Comparison of ENCODE assay signal across 10 cellular contexts in genomic region chr3:120052225-120052624, GRCh38. TPM values are rescaled to one million over a fixed set of nuclear protein-coding genes. Genes with fewer than 3 reads are reported as not detected.
A peak's percentile ranks its signal among the peaks of the same experiment; 100 is the strongest.
DNase-seq lines count a peak whose midpoint lies in the region; ATAC-seq lines count a peak whose summit lies in the region.
"Had no signal": no experiment of that assay in that cellular context is flagged by ENCODE, and none has a peak within 500 bp of the region (broad histone marks: within the 10 kb centered on the region; RNA-seq: fewer than 3 reads in every experiment).

No MANE protein-coding gene starts in this region.

- no peak overlapping the region for H3K4me3 ChIP-seq in CD8-positive, alpha-beta memory T cell (ENCODE audit: low read length)
- no peak overlapping the region for H3K4me3 ChIP-seq in H7 (ENCODE audit: insufficient read depth, low read depth, low read length)
- H3K4me3 ChIP-seq: dorsolateral prefrontal cortex, GM23248 had no signal

- no peaks in the 10 kb centered on the region for H3K27me3 ChIP-seq in CD8-positive, alpha-beta memory T cell (ENCODE audit: insufficient read depth, low read length, poor library complexity, severe bottlenecking)
- H3K27me3 ChIP-seq in H7 (ENCODE audit: control insufficient read depth, insufficient read depth, low read length), result no peaks in the 10 kb centered on the region
- H3K27me3 ChIP-seq: dorsolateral prefrontal cortex had no signal

- CTCF ChIA-PET in CD8-positive, alpha-beta memory T cell (lab: Charles Lee), result no interaction called here
- CTCF ChIA-PET in activated CD8-positive, alpha-beta T cell treated with anti-CD3 and anti-CD28 coated beads, Interleukin-2, amount 10 ng/mL, durations not matched to agents 7 days and 5 days (lab: Charles Lee), result interaction anchor here (1.0 to 2.0 kb wide), 3 partner anchors 10 to 39 kb away, joined by 3 to 6 read pairs (median 4); no protein-coding TSS in a partner anchor

- H3K9me3 Mint-ChIP-seq in CD8-positive, alpha-beta memory T cell, result peaks cover 0 to 1% (median 0%) of the 10 kb centered on the region in 5 donors
- H3K9me3 Mint-ChIP-seq in activated CD8-positive, alpha-beta T cell treated with anti-CD3 and anti-CD28 coated beads, Interleukin-2, amount 10 ng/mL, durations not matched to agents 7 days and 5 days (ENCODE audit: insufficient read depth), result peaks cover under 1% of the 10 kb centered on the region

- H3K27ac ChIP-seq in CD8-positive, alpha-beta memory T cell (ENCODE audit: low read depth, low read length), result no peak overlapping the region
- H3K27ac ChIP-seq: GM23248 had no signal

- H3K9me3 ChIP-seq in CD8-positive, alpha-beta memory T cell (ENCODE audit: low read length), result no peaks in the 10 kb centered on the region

- peak overlapping the region in 6 of 7 donors; percentile 9 to 78 (median 47) for H3K4me3 Mint-ChIP-seq in CD8-positive, alpha-beta memory T cell
- H3K4me3 Mint-ChIP-seq in activated CD8-positive, alpha-beta T cell treated with anti-CD3 and anti-CD28 coated beads, Interleukin-2, amount 10 ng/mL, durations not matched to agents 7 days and 5 days, result peak overlapping the region; percentile 9

- ATAC-seq in GM19324 (IDR thresholded peaks at IDR 0.05; ENCODE audit: low FRiP score, unreplicated experiment) (peak; percentile 66), HG02885 (IDR thresholded peaks at IDR 0.05; ENCODE audit: poor library complexity, unreplicated experiment) (peak; percentile 86)
- peak; percentile 77 for ATAC-seq in activated CD8-positive, alpha-beta T cell treated with anti-CD3 and anti-CD28 coated beads, Interleukin-2, amount 10 ng/mL, durations not matched to agents 7 days and 5 days

- POLR2A ChIA-PET in CD8-positive, alpha-beta memory T cell (lab: Charles Lee), result no interaction called here
- POLR2A ChIA-PET in activated CD8-positive, alpha-beta T cell treated with anti-CD3 and anti-CD28 coated beads, Interleukin-2, amount 10 ng/mL, durations not matched to agents 7 days and 5 days (lab: Charles Lee), result interaction anchor here (3.1 kb wide), 1 partner anchor 43 kb away, joined by 24 read pairs; the partner anchor contains the start of gene GSK3B

- intact Hi-C loops in posterior cingulate gyrus (cut with DNase I), result no loop called here

- DNase-seq in CD8-positive, alpha-beta memory T cell, result no peak
- peak; percentile 25 for DNase-seq in activated CD8-positive, alpha-beta T cell treated with anti-CD3 and anti-CD28 coated beads, Interleukin-2, amount 10 ng/mL, durations not matched to agents 7 days and 5 days
- no peak for DNase-seq in C1 segment of cervical spinal cord (lab: John Stamatoyannopoulos, UW)
- no peak for DNase-seq in NCI-H1417 treated with DMSO at 0.1 percent for 48 hours (lab: John Stamatoyannopoulos, UW)
- DNase-seq in posterior cingulate gyrus, result no peak
- no peak for DNase-seq in H7
- DNase-seq: dorsolateral prefrontal cortex had no signal

- no peaks in the 10 kb centered on the region for H3K27me3 Mint-ChIP-seq in CD8-positive, alpha-beta memory T cell
- H3K27me3 Mint-ChIP-seq in activated CD8-positive, alpha-beta T cell treated with anti-CD3 and anti-CD28 coated beads, Interleukin-2, amount 10 ng/mL, durations not matched to agents 7 days and 5 days (ENCODE audit: low read depth), result no peaks in the 10 kb centered on the region

- peaks cover 37% of the 10 kb centered on the region for H3K4me1 ChIP-seq in CD8-positive, alpha-beta memory T cell (ENCODE audit: insufficient read depth, low read length)

- peaks cover 3 to 6% (median 4%) of the 10 kb centered on the region in 3 donors for H3K36me3 Mint-ChIP-seq in CD8-positive, alpha-beta memory T cell
- H3K36me3 Mint-ChIP-seq in activated CD8-positive, alpha-beta T cell treated with anti-CD3 and anti-CD28 coated beads, Interleukin-2, amount 10 ng/mL, durations not matched to agents 7 days and 5 days (ENCODE audit: low read depth), result peaks cover 54% of the 10 kb centered on the region

- H3K4me1 Mint-ChIP-seq in CD8-positive, alpha-beta memory T cell, result peaks cover 67 to 94% (median 93%) of the 10 kb centered on the region in 3 donors
- H3K4me1 Mint-ChIP-seq in activated CD8-positive, alpha-beta T cell treated with anti-CD3 and anti-CD28 coated beads, Interleukin-2, amount 10 ng/mL, durations not matched to agents 7 days and 5 days (ENCODE audit: low read depth), result peaks cover 54% of the 10 kb centered on the region

- H3K36me3 ChIP-seq in CD8-positive, alpha-beta memory T cell (ENCODE audit: insufficient read depth, low read length), result no peaks in the 10 kb centered on the region
- H3K36me3 ChIP-seq in H7 (replicated peaks; ENCODE audit: control insufficient read depth, insufficient read depth, low read length), result no peaks in the 10 kb centered on the region

- H3K27ac Mint-ChIP-seq in CD8-positive, alpha-beta memory T cell, result peak overlapping the region in 6 of 8 donors; percentile 5 to 65 (median 16)
- H3K27ac Mint-ChIP-seq in activated CD8-positive, alpha-beta T cell treated with anti-CD3 and anti-CD28 coated beads, Interleukin-2, amount 10 ng/mL, durations not matched to agents 7 days and 5 days, result peak overlapping the region; percentile 48

RNA-seq across cellular contexts. Expression of gene GSK3B, which starts 42.0 kb away (rescaled TPM):
- total RNA-seq in CD8-positive, alpha-beta memory T cell, result 10 to 100 TPM; 35.7 to 38.0 TPM
- 20.0 TPM for polyA plus RNA-seq in CD8-positive, alpha-beta memory T cell
- 10 to 100 TPM; 40.0 to 43.0 TPM for total RNA-seq in activated CD8-positive, alpha-beta T cell treated with anti-CD3 and anti-CD28 coated beads, Interleukin-2, amount 10 ng/mL, durations not matched to agents 7 days and 5 days
- total RNA-seq in H7 (2014; rRNA removed; shearing (Covaris generic)), result 34.0 and 40.1 TPM in 2 replicates
